In genomic region chrX:111098874-111099273, GRCh38 we compare ENCODE assay signal across 8 cellular contexts. TPM values are rescaled to one million over a fixed set of nuclear protein-coding genes. Genes with fewer than 3 reads are reported as not detected.
DNase-seq lines count a peak whose midpoint lies in the region; FAIRE-seq and TF ChIP-seq lines count a peak whose summit lies in the region.

No MANE protein-coding gene starts in this region.

- H3K14ac ChIP-seq in neuronal stem cell (ENCODE audit: low read length): no peak overlapping the region

- H2AFZ ChIP-seq in neuronal stem cell (ENCODE audit: low read length): no peak overlapping the region

- FAIRE-seq in urothelium cell line (lab: Jason Lieb, UNC): no peak

- H3K36me3 ChIP-seq in H7 (replicated peaks; ENCODE audit: control insufficient read depth, insufficient read depth, low read length) (no peaks in the 10 kb centered on the region), neuronal stem cell (replicated peaks in 1 of 2; ENCODE audit: control insufficient read depth in 2 of 2, insufficient read depth in 2 of 2, low read length in 2 of 2) (no peaks in the 10 kb centered on the region)

- no peak overlapping the region for H2BK120ac ChIP-seq in neuronal stem cell (ENCODE audit: low read depth, low read length)

- H3K23ac ChIP-seq in neuronal stem cell (ENCODE audit: low read depth, low read length, poor library complexity): no peak overlapping the region

- H3K27me3 ChIP-seq in H7 (ENCODE audit: control insufficient read depth, insufficient read depth, low read length) (0 out of 2 replicates have a peak, but pooled peaks cover 4% of the 10 kb centered on the region), neuronal stem cell (ENCODE audit: control insufficient read depth in 3 of 3, insufficient read depth in 3 of 3, low read depth in 1 of 3, low read length in 3 of 3) (peaks cover 0 to 20% (median 0%) of the 10 kb centered on the region in 3 experiments)

- H3K9ac ChIP-seq in neuronal stem cell (ENCODE audit: low read depth, low read length, poor library complexity): no peak overlapping the region

- no peak overlapping the region for H2BK15ac ChIP-seq in neuronal stem cell (ENCODE audit: low read length)

- no peak overlapping the region for H3K4me2 ChIP-seq in neuronal stem cell (ENCODE audit: insufficient read depth, low read length, poor library complexity, severe bottlenecking)

- H4K8ac ChIP-seq in neuronal stem cell (ENCODE audit: low read depth, low read length): no peak overlapping the region

- no peak overlapping the region for H2BK5ac ChIP-seq in neuronal stem cell (ENCODE audit: low read length)

- WGBS in neuronal stem cell (ENCODE audit: extremely low coverage in 2 of 2, insufficient read length in 2 of 2, insufficient replicate concordance in 1 of 2), 2 donors: no CpG with 5 or more reads among the region's 22 CpGs

- peak; percentile 85 for TF ChIP-seq CTCF in GM12875 (IDR thresholded peaks at IDR 0.05; ENCODE audit: borderline replicate concordance, insufficient read depth, low read depth, low read length)
- TF ChIP-seq CTCF in epithelial cell of esophagus (IDR thresholded peaks at IDR 0.05; ENCODE audit: insufficient read depth, low read depth, low read length, missing control alignments): peak; percentile 57

- H3K4ac ChIP-seq in neuronal stem cell (ENCODE audit: low read length): no peak overlapping the region

- no peaks in the 10 kb centered on the region for H3K9me3 ChIP-seq in neuronal stem cell (replicated peaks in 1 of 2; ENCODE audit: control insufficient read depth in 2 of 2, insufficient read depth in 1 of 2, low read depth in 1 of 2, low read length in 2 of 2)

- no peak overlapping the region for H2BK12ac ChIP-seq in neuronal stem cell (ENCODE audit: low read length)

- no peaks in the 10 kb centered on the region for H3K79me1 ChIP-seq in neuronal stem cell (ENCODE audit: low read depth, low read length)

- no peak overlapping the region for H3K4me3 ChIP-seq in GM12875 (ENCODE audit: low read depth, low read length)
- peak overlapping the region; percentile 8; the same call in 1 of the 2 replicates for H3K4me3 ChIP-seq in H7 (ENCODE audit: insufficient read depth, low read depth, low read length)
- no peak overlapping the region for H3K4me3 ChIP-seq in epithelial cell of esophagus (ENCODE audit: low read length)
- no peak overlapping the region for H3K4me3 ChIP-seq in neuronal stem cell (ENCODE audit: low read length in 2 of 2)

- peaks cover 0 to 7% of the 10 kb centered on the region in 2 donors for H3K4me1 ChIP-seq in neuronal stem cell (ENCODE audit: control insufficient read depth in 2 of 2, insufficient read depth in 1 of 2, low read depth in 1 of 2, low read length in 2 of 2)

- DNase-seq in H7 (peak; percentile 86), NCI-H1092 (lab: John Stamatoyannopoulos, UW) (peak; percentile 24), epithelial cell of esophagus (ENCODE audit: low read depth) (peak; percentile 40), neuronal stem cell (ENCODE audit: low spot score) (peak; percentile 26), urothelium cell line (ENCODE audit: low spot score) (peak; percentile 36), MV-4-11 (lab: John Stamatoyannopoulos, UW) (no peak)
- DNase-seq in activated CD8-positive, alpha-beta memory T cell treated with anti-CD3 and anti-CD28 coated beads for 48 hours (ENCODE audit: low read depth in 2 of 3, low spot score in 2 of 3): peak in 2 of 3 experiments; percentile 24

- H4K91ac ChIP-seq in neuronal stem cell (ENCODE audit: low read depth, low read length, poor library complexity): no peak overlapping the region

- no peak overlapping the region for H3K18ac ChIP-seq in neuronal stem cell (ENCODE audit: low read length)

- H3K27ac ChIP-seq in neuronal stem cell (replicated peaks; ENCODE audit: low read length): no peak overlapping the region

- H2AK5ac ChIP-seq in neuronal stem cell (ENCODE audit: low read depth, low read length): no peak overlapping the region

RNA-seq across cellular contexts. Expression of gene PAK3, which starts 2.9 kb away (rescaled TPM):
- 1.8 and 2.0 TPM in 2 replicates for total RNA-seq in H7 (2014; rRNA removed; shearing (Covaris generic))
- 4.8 TPM for polyA plus RNA-seq in neuronal stem cell (2013, experiment 1 of 2)
- polyA plus RNA-seq in neuronal stem cell (2013, experiment 2 of 2): 4.4 TPM
